ENCODE assay signal across 8 cellular contexts in genomic region chr15:67240235-67241131, GRCh38. TPM values are rescaled to one million over a fixed set of nuclear protein-coding genes. Genes with fewer than 3 reads are reported as not detected.
DNase-seq lines count a peak whose midpoint lies in the region; ATAC-seq and TF ChIP-seq lines count a peak whose summit lies in the region.

No MANE protein-coding gene starts in this region.

- intact Hi-C loops in transverse colon (cut with DNase I; ENCODE audit: low total_unique reads) (no loop called here), lower leg skin (cut with DNase I; ENCODE audit: low total_unique reads) (no loop called here)

- peaks cover 4 to 32% (median 13%) of the 10 kb centered on the region in 4 donors for H3K4me1 ChIP-seq in transverse colon

- H3K4me3 ChIP-seq in epithelial cell of esophagus (ENCODE audit: low read length), result no peak overlapping the region
- H3K4me3 ChIP-seq in transverse colon, result no peak overlapping the region
- no peak overlapping the region for H3K4me3 ChIP-seq in lower leg skin (ENCODE audit: low read depth, poor library complexity, severe bottlenecking)

- POLR2A ChIA-PET in T-cell (lab: Charles Lee), result interaction anchor here in 1 of 2 donors (0.6 to 0.7 kb wide), 2 partner anchors 135 to 1037 kb away, joined by 3 to 4 read pairs; partner anchors contain the start of gene FEM1B

- no peaks in the 10 kb centered on the region for H3K27me3 Mint-ChIP-seq in T-cell

- H3K27me3 ChIP-seq in transverse colon, result no peaks in the 10 kb centered on the region

- peak; percentile 64 for TF ChIP-seq CTCF in epithelial cell of esophagus (IDR thresholded peaks at IDR 0.05; ENCODE audit: insufficient read depth, low read depth, low read length, missing control alignments)
- peak; percentile 18 to 50 (median 28) for TF ChIP-seq CTCF in transverse colon (IDR thresholded peaks at IDR 0.05)
- TF ChIP-seq CTCF in lower leg skin (IDR thresholded peaks at IDR 0.05), result no peak

- TF ChIP-seq POLR2A in transverse colon (IDR thresholded peaks at IDR 0.05) (no peak), lower leg skin (IDR thresholded peaks at IDR 0.05) (no peak)

- peaks cover 59 to 67% (median 62%) of the 10 kb centered on the region in 3 donors for H3K4me1 Mint-ChIP-seq in T-cell

- peak; percentile 11 for DNase-seq in stimulated activated CD4-positive, alpha-beta T cell treated with anti-CD3 and anti-CD28 coated beads, Interleukin-1b, Interleukin-23, amount 100 ng/mL, for 48 hours
- no peak for DNase-seq in stimulated activated CD4-positive, alpha-beta T cell treated with anti-CD3 and anti-CD28 coated beads, Interleukin-4, amount 100 ng/mL, for 1 hour
- DNase-seq in Kasumi-1 (lab: John Stamatoyannopoulos, UW) (peak; percentile 25 to 41), T-cell (peak in 18 of 34 experiments; percentile 6 to 34 (median 15)), epithelial cell of esophagus (ENCODE audit: low read depth) (peak; percentile 54), transverse colon (peak; percentile 41), lower leg skin (ENCODE audit: low spot score in 2 of 2) (no peak)

- WGBS in transverse colon (ENCODE audit: low coverage in 1 of 2), 2 donors, result 35% methylated on average over 3 of the region's 3 CpGs
- 33 to 36% methylated on average over 3 of the region's 3 CpGs for WGBS in lower leg skin, 2 donors

- H3K36me3 Mint-ChIP-seq in T-cell, result peaks cover 21% of the 10 kb centered on the region

- H3K27ac Mint-ChIP-seq in T-cell, result peak overlapping the region; percentile 64 to 89

- peak overlapping the region; percentile 21 to 50 (median 42) for H3K4me3 Mint-ChIP-seq in T-cell

- CTCF ChIA-PET in T-cell (lab: Charles Lee), result interaction anchor here (0.5 to 2.7 kb wide), 14 partner anchors 10 to 917 kb away, joined by 3 to 16 read pairs (median 4); partner anchors contain the start of genes AAGAB (in 1 of the 2) and IQCH (in 1 of the 2)

- peak; percentile 62 to 74 (median 69) for ATAC-seq in T-cell (replicated peaks in 1 of 4)
- ATAC-seq in GM19395 (IDR thresholded peaks at IDR 0.05; ENCODE audit: unreplicated experiment), result no peak

- no peak for TF ChIP-seq EP300 in transverse colon (IDR thresholded peaks at IDR 0.05; ENCODE audit: low read depth)

- no peaks in the 10 kb centered on the region for H3K9me3 ChIP-seq in transverse colon

- H3K9me3 Mint-ChIP-seq in T-cell, result no peaks in the 10 kb centered on the region

- H3K27ac ChIP-seq in transverse colon, result no peak overlapping the region

- in situ Hi-C loops in transverse colon (cut with MboI; ENCODE audit: low pct_ligation_motif_present in 1 of 4, low pct_unique_long_range_greater_than_20kb in 1 of 4, low sequenced_read_pairs in 3 of 4), result no loop called here

- H3K36me3 ChIP-seq in transverse colon, result peaks cover 0 to 3% (median 0%) of the 10 kb centered on the region in 4 donors

RNA-seq across cellular contexts. Expression of gene AAGAB, which starts 14.0 kb away (rescaled TPM):
- total RNA-seq in T-cell, result 10 to 100 TPM; 21.9 to 28.4 (median 23.6) TPM
- 100 to 1,000 TPM in 1 of 4 donors, 10 to 100 TPM in 3; 39.7 to 343 (median 54.1) TPM for total RNA-seq in transverse colon
- total RNA-seq in lower leg skin, result 10 to 100 TPM; 11.3 to 23.4 (median 17.5) TPM

RNA-seq across cellular contexts. Expression of gene IQCH, which starts 14.1 kb away (rescaled TPM):
- total RNA-seq in T-cell, result 1 to 10 TPM in 4 of 5 donors, under 1 TPM in 1; 0.43 to 2.6 (median 1.3) TPM
- 1 to 10 TPM in 3 of 4 donors, under 1 TPM in 1; 0.40 to 5.2 (median 1.9) TPM for total RNA-seq in transverse colon
- total RNA-seq in lower leg skin, result 1 to 10 TPM in 2 of 4 donors, under 1 TPM in 2; 0.17 to 1.6 (median 0.94) TPM

Comparison
In these comparisons a context has a peak if more than half of its experiments do, and no peak if none do; other contexts are left out.
1. DNase-seq: peak in stimulated activated CD4-positive, alpha-beta T cell treated with anti-CD3 and anti-CD28 coated beads, Interleukin-1b, Interleukin-23, amount 100 ng/mL, for 48 hours (single experiment), Kasumi-1 (2 of 2), T-cell (18 of 34), epithelial cell of esophagus (single experiment) and transverse colon (single experiment); none in stimulated activated CD4-positive, alpha-beta T cell treated with anti-CD3 and anti-CD28 coated beads, Interleukin-4, amount 100 ng/mL, for 1 hour (single experiment) and lower leg skin (0 of 2).
2. CTCF ChIP-seq: peak in epithelial cell of esophagus (single experiment) and transverse colon (5 of 5); none in lower leg skin (0 of 3).